ENCODE assay signal across 9 cellular contexts in the genomic region with DNA sequence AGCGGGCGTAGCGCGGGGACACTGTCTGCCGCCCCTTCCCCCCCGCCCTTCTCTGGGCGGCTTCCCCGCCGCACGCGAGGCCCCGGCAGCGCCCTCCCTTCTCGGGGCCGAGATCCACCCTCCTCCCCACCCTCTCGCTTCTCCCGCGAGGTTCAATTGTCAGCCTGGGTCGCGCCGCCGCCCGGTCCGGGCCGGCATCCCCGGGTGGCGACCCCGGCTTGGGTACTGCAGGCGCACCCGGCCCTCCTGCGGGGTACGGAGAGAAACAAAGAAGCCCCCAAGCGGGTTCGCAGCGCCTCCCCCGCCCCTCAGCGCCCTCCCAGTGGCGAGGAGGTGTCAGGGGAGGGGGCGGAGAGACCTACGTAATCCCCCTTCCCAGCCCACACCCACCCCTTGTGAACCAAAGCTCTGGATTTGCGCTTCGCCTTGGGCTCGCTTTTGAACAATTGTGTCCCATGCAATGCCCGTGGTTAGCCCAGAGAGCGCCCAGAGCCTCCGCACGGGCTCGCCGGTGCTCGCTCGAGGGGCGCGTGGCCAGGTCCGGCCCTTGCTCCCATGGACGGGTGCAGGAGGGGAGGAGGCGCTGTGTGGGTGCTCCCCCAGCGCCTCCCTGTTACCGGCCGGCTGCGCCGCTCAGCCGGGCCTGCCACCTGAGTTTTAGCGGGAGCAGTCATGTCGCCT. TPM values are rescaled to one million over a fixed set of nuclear protein-coding genes. Genes with fewer than 3 reads are reported as not detected.
DNase-seq lines count a peak whose midpoint lies in the region; ATAC-seq and TF ChIP-seq lines count a peak whose summit lies in the region.
"Had no signal": no experiment of that assay in that cellular context is flagged by ENCODE, and none has a peak within 500 bp of the region (broad histone marks: within the 10 kb centered on the region; RNA-seq: fewer than 3 reads in every experiment).

No MANE protein-coding gene starts in this region.

- peaks cover 80% of the 10 kb centered on the region for H3K27me3 ChIP-seq in HAP-1 (ENCODE audit: low read depth)
- no peaks in the 10 kb centered on the region for H3K27me3 ChIP-seq in adipocyte (replicated peaks; ENCODE audit: control insufficient read depth, insufficient read depth, low read length)
- peaks cover 85% of the 10 kb centered on the region for H3K27me3 ChIP-seq in hepatocyte

- no peak overlapping the region for H3K27ac ChIP-seq in hepatocyte

- H3K36me3 ChIP-seq in HAP-1 (replicated peaks) (no peaks in the 10 kb centered on the region), adipocyte (ENCODE audit: control insufficient read depth, insufficient read depth, low read length, severe bottlenecking) (no peaks in the 10 kb centered on the region), hepatocyte (replicated peaks; ENCODE audit: insufficient read depth, low read depth) (no peaks in the 10 kb centered on the region)

- H3K9me2 ChIP-seq in hepatocyte (replicated peaks; ENCODE audit: insufficient read depth) = no peaks in the 10 kb centered on the region

- peak overlapping the region; percentile 44 for H2AFZ ChIP-seq in hepatocyte

- no peaks in the 10 kb centered on the region for H4K20me1 ChIP-seq in hepatocyte (ENCODE audit: insufficient read depth, poor library complexity, severe bottlenecking)

- TF ChIP-seq CTCF in hepatocyte (IDR thresholded peaks at IDR 0.05; ENCODE audit: poor library complexity) = no peak

- H3K4me3 ChIP-seq in HAP-1 = peak overlapping the region; percentile 26
- peak overlapping the region; percentile 82 for H3K4me3 ChIP-seq in adipocyte (ENCODE audit: low read length)
- peak overlapping the region; percentile 52 for H3K4me3 ChIP-seq in hepatocyte

- H3K9me3 ChIP-seq in HAP-1 = no peaks in the 10 kb centered on the region
- no peaks in the 10 kb centered on the region for H3K9me3 ChIP-seq in adipocyte (ENCODE audit: control insufficient read depth, low read length)
- H3K9me3 ChIP-seq in hepatocyte (ENCODE audit: low read depth) = no peaks in the 10 kb centered on the region

- WGBS in hepatocyte (ENCODE audit: low lambda C conversion rate, missing lambda C conversion rate) = 2% methylated on average over 49 of the region's 64 CpGs

- in situ Hi-C loops in HAP-1 (cut with MboI; ENCODE audit: low sequenced_read_pairs) = no loop called here

- H3K4me1 ChIP-seq in HAP-1 (no peaks in the 10 kb centered on the region), adipocyte (ENCODE audit: control insufficient read depth, insufficient read depth, low read length) (peaks cover 34% of the 10 kb centered on the region), hepatocyte (ENCODE audit: insufficient read depth) (peaks cover 15% of the 10 kb centered on the region)

- no peak for ATAC-seq in stimulated activated naive CD8-positive, alpha-beta T cell treated with anti-CD3 and anti-CD28 coated beads, Interleukin-15, Interleukin-2, amounts not matched to agents 100 U/mL and 50 U/mL, for 24 hours
- no peak for ATAC-seq in HG03175 (IDR thresholded peaks at IDR 0.05; ENCODE audit: unreplicated experiment)

- no peaks in the 10 kb centered on the region for H3K79me2 ChIP-seq in hepatocyte

- H3K4me2 ChIP-seq in hepatocyte = peak overlapping the region; percentile 98

- peak overlapping the region; percentile 71 for H3K9ac ChIP-seq in adipocyte (ENCODE audit: low read length)

- DNase-seq in HAP-1 (ENCODE audit: low spot score in 2 of 2) (peak; percentile 13 to 28), adipocyte (ENCODE audit: low read depth) (peak; percentile 83), hepatocyte (ENCODE audit: low spot score) (peak; percentile 73), OCI-M1 (lab: John Stamatoyannopoulos, UW) (no peak), T-helper 2 cell (no peak)
- peak; percentile 9 for DNase-seq in stimulated activated naive CD8-positive, alpha-beta T cell treated with anti-CD3 and anti-CD28 coated beads, Interleukin-15, Interleukin-2, amounts not matched to agents 100 U/mL and 50 U/mL, for 24 hours
- DNase-seq in stimulated activated naive CD4-positive, alpha-beta T cell (lab: John Stamatoyannopoulos, UW) = no peak

RNA-seq across cellular contexts. Expression of a gene that starts 0.6 kb away (rescaled TPM):
- total RNA-seq in hepatocyte = 2.6 and 7.6 TPM in 2 replicates
- polyA plus RNA-seq in hepatocyte = 1.5 and 4.0 TPM in 2 replicates
- total RNA-seq: natural killer cell treated with Interleukin-12 subunit alpha and Interleukin-12 subunit beta and Interleukin-15 and Interleukin-18, amount 100 ng/mL, for 72 hours had no signal

Comparison
In these comparisons a context has a peak if more than half of its experiments do, and no peak if none do; other contexts are left out.
1. DNase-seq: peak in HAP-1 (2 of 2), adipocyte (single experiment), hepatocyte (single experiment) and stimulated activated naive CD8-positive, alpha-beta T cell treated with anti-CD3 and anti-CD28 coated beads, Interleukin-15, Interleukin-2, amounts not matched to agents 100 U/mL and 50 U/mL, for 24 hours (single experiment); none in OCI-M1 (single experiment), T-helper 2 cell (0 of 5) and stimulated activated naive CD4-positive, alpha-beta T cell (0 of 6).
2. H3K4me3 ChIP-seq: peak in every context shown above with its lines; median percentile 82 in adipocyte; 52 in hepatocyte; 26 in HAP-1.